8 cellular contexts compared by ENCODE assay signal in genomic region chr2:85066874-85067351, GRCh38.
DNase-seq lines count a peak whose midpoint lies in the region; ATAC-seq and TF ChIP-seq lines count a peak whose summit lies in the region.

No MANE protein-coding gene starts in this region.

- no peak overlapping the region for H3K9ac ChIP-seq in OCI-LY1 (ENCODE audit: low read length)

- no peaks in the 10 kb centered on the region for H3K36me3 ChIP-seq in OCI-LY1 (ENCODE audit: insufficient read depth, low read length)
- no peaks in the 10 kb centered on the region for H3K36me3 ChIP-seq in ovary

- peak; percentile 69 for TF ChIP-seq CTCF in OCI-LY1 (IDR thresholded peaks at IDR 0.05; ENCODE audit: low read length)
- TF ChIP-seq CTCF in ovary (IDR thresholded peaks at IDR 0.05) = peak; percentile 31 to 68 (median 67)

- H3K27ac ChIP-seq in OCI-LY1 (ENCODE audit: low read depth, low read length, poor library complexity, severe bottlenecking) (no peak overlapping the region), ovary (no peak overlapping the region)

- no peak overlapping the region for H3K4me2 ChIP-seq in OCI-LY1 (ENCODE audit: low read length)

- H3K9me3 ChIP-seq in OCI-LY1 (ENCODE audit: low read length) (no peaks in the 10 kb centered on the region), ovary (no peaks in the 10 kb centered on the region)

- 3 to 7% (median 4%) methylated on average over 19 of the region's 19 CpGs for WGBS in ovary, 3 donors

- intact Hi-C loops in Right ventricle myocardium inferior (cut with DNase I) = loop anchor here (1.0 to 2.0 kb wide), 2 partner anchors 66 to 232 kb away; partner anchors contain the start of gene TCF7L1
- intact Hi-C loops in ovary (cut with DNase I) = loop anchor here in 3 of 4 donors (2.0 to 5.0 kb wide), 3 partner anchors 65 to 232 kb away; partner anchors contain the start of gene TCF7L1 (in 1 of the 3)

- no peak for TF ChIP-seq POLR2A in ovary (IDR thresholded peaks at IDR 0.05)

- no peaks in the 10 kb centered on the region for H3K4me1 ChIP-seq in OCI-LY1 (ENCODE audit: insufficient read depth, low read length, severe bottlenecking)
- no peaks in the 10 kb centered on the region for H3K4me1 ChIP-seq in ovary (ENCODE audit: insufficient read depth)

- H3K4me3 ChIP-seq in OCI-LY1 (ENCODE audit: low read depth, low read length, poor library complexity, severe bottlenecking) = no peak overlapping the region
- H3K4me3 ChIP-seq in ovary = peak overlapping the region; percentile 15

- no peaks in the 10 kb centered on the region for H3F3A ChIP-seq in OCI-LY1 (ENCODE audit: insufficient read depth, low read length)

- no peak for TF ChIP-seq EP300 in ovary (IDR thresholded peaks at IDR 0.05)

- peak; percentile 75 for DNase-seq in GM03348 (ENCODE audit: low spot score)
- peak; percentile 69 for DNase-seq in HS-27A (ENCODE audit: low read depth)
- DNase-seq in activated naive CD4-positive, alpha-beta T cell treated with anti-CD3 and anti-CD28 coated beads, Interleukin-2, amount 50 U/mL, for 16 hours = peak; percentile 54
- DNase-seq in Right ventricle myocardium inferior (ENCODE audit: missing footprints) = peak; percentile 78
- peak; percentile 59 to 83 (median 78) for DNase-seq in ovary

- no peaks in the 10 kb centered on the region for H3K79me2 ChIP-seq in OCI-LY1 (ENCODE audit: insufficient read depth, low read length)

- H3K27me3 ChIP-seq in OCI-LY1 (ENCODE audit: insufficient read depth, low read length) (no peaks in the 10 kb centered on the region), ovary (no peaks in the 10 kb centered on the region)

- no peaks in the 10 kb centered on the region for H3K9me2 ChIP-seq in OCI-LY1 (ENCODE audit: low read depth, low read length)

- no peak overlapping the region for H2AFZ ChIP-seq in OCI-LY1 (ENCODE audit: low read length)

- ATAC-seq in Right ventricle myocardium inferior (peak; percentile 79), GM21360 (IDR thresholded peaks at IDR 0.05; ENCODE audit: unreplicated experiment) (no peak), HG02763 (IDR thresholded peaks at IDR 0.05; ENCODE audit: unreplicated experiment) (no peak)

- no peaks in the 10 kb centered on the region for H4K20me1 ChIP-seq in OCI-LY1 (ENCODE audit: insufficient read depth, low read length)
